ENCODE assay signal across 13 cellular contexts in the genomic region with DNA sequence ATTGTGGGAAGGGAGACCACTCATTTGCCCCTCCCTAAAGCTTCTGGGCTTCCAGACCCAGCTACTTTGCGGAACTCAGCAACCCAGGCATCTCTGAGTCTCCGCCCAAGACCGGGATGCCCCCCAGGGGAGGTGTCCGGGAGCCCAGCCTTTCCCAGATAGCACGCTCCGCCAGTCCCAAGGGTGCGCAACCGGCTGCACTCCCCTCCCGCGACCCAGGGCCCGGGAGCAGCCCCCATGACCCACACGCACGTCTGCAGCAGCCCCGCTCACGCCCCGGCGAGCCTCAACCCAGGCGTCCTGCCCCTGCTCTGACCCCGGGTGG. TPM values are rescaled to one million over a fixed set of nuclear protein-coding genes. Genes with fewer than 3 reads are reported as not detected.
DNase-seq lines count a peak whose midpoint lies in the region; ATAC-seq, FAIRE-seq and TF ChIP-seq lines count a peak whose summit lies in the region.
"Had no signal": no experiment of that assay in that cellular context is flagged by ENCODE, and none has a peak within 500 bp of the region (broad histone marks: within the 10 kb centered on the region; RNA-seq: fewer than 3 reads in every experiment).

A gene (plus strand): TSS at position 149 of the 325 bp plus-strand sequence. CDS start 513 bp downstream, outside the sequence.

- no peak for TF ChIP-seq EP300 in HepG2 (IDR thresholded peaks at IDR 0.05; ENCODE audit: low read depth in 2 of 2, low read length in 2 of 2)
- no peak for TF ChIP-seq EP300 in HepG2 (CRISPR knock-in tag; IDR thresholded peaks at IDR 0.05; ENCODE audit: borderline replicate concordance)
- TF ChIP-seq EP300 in stomach (IDR thresholded peaks at IDR 0.05): no peak

- no peak within 1 kb of the TSS for H3K56ac ChIP-seq in H9 (ENCODE audit: insufficient read length, low read depth, low read length)

- H4K20me1 ChIP-seq in H9 (ENCODE audit: control insufficient read depth, insufficient read depth, insufficient read length) (no peaks in the 10 kb centered on the region), HepG2 (ENCODE audit: insufficient read depth, low read length) (no peaks in the 10 kb centered on the region)

- H2BK12ac ChIP-seq in H9 (ENCODE audit: insufficient read length, low read depth, low read length): no peak within 1 kb of the TSS

- intact Hi-C loops in HepG2 (cut with micrococcal nuclease; ENCODE audit: unreplicated experiment): no loop called here
- intact Hi-C loops in stomach (cut with DNase I; ENCODE audit: low total_unique reads): no loop called here
- intact Hi-C loops in posterior vena cava (cut with DNase I): loop anchor here in 1 of 2 donors (10.0 kb wide), 1 partner anchor 135 kb away; a partner anchor contains a TSS

- H3K9me3 ChIP-seq in H9 (ENCODE audit: control insufficient read depth, low read depth, low read length) (no peaks in the 10 kb centered on the region), HepG2 (ENCODE audit: low read length) (no peaks in the 10 kb centered on the region), stomach (peaks cover 0 to 7% (median 0%) of the 10 kb centered on the region in 4 donors)

- H3K4me3 Mint-ChIP-seq in H9: peak within 1 kb of the TSS; percentile 57 to 82
- H3K4me3 Mint-ChIP-seq: activated naive CD4-positive, alpha-beta T cell treated with anti-CD3 and anti-CD28 coated beads for 36 hours; central memory CD8-positive, alpha-beta T cell; immature natural killer cell had no signal

- H3K4me2 ChIP-seq in H9 (ENCODE audit: insufficient read depth, insufficient read length, low read length): peak within 1 kb of the TSS; percentile 85
- peak within 1 kb of the TSS; percentile 92 for H3K4me2 ChIP-seq in HepG2 (ENCODE audit: low read depth, low read length)

- no peak within 1 kb of the TSS for H2BK120ac ChIP-seq in H9 (ENCODE audit: low read depth, low read length, poor library complexity, severe bottlenecking)

- in situ Hi-C loops in HepG2 (cut with HindIII; ENCODE audit: extremely low pct_ligation_motif_present, low pct_unique_long_range_greater_than_20kb): no loop called here

- H3K18ac ChIP-seq in H9 (ENCODE audit: insufficient read length, low read depth, low read length): no peak within 1 kb of the TSS

- ATAC-seq in HepG2 (peak; percentile 43), HG02973 (IDR thresholded peaks at IDR 0.05; ENCODE audit: unreplicated experiment) (no peak), HG03520 (IDR thresholded peaks at IDR 0.05; ENCODE audit: unreplicated experiment) (no peak)

- no peak within 1 kb of the TSS for H3K14ac ChIP-seq in H9 (ENCODE audit: insufficient read depth, low read length)

- no peak within 1 kb of the TSS for H4K91ac ChIP-seq in H9 (ENCODE audit: insufficient read length, low read depth, low read length)

- no peak within 1 kb of the TSS for H2BK15ac ChIP-seq in H9 (ENCODE audit: low read depth, low read length)

- no peaks in the 10 kb centered on the region for H3K79me1 ChIP-seq in H9 (ENCODE audit: insufficient read depth, low read depth, low read length, poor library complexity, severe bottlenecking)

- BruUV-seq in HepG2 (replicated peaks; lab: Mats Ljungman, UMichigan): no TSS peak

- H2AK5ac ChIP-seq in H9 (ENCODE audit: insufficient read length, low read length): no peak within 1 kb of the TSS

- DNase-seq in H9: no peak
- DNase-seq in coronary artery (ENCODE audit: low spot score): no peak
- no peak for DNase-seq in HepG2 (ENCODE audit: low spot score)
- DNase-seq in stomach: no peak
- no peak for DNase-seq in posterior vena cava (ENCODE audit: low spot score)
- DNase-seq: activated naive CD4-positive, alpha-beta T cell treated with anti-CD3 and anti-CD28 coated beads for 36 hours; immature natural killer cell; NCI-H146; Right ventricle myocardium superior had no signal

- no peak within 1 kb of the TSS for H4K8ac ChIP-seq in H9 (replicated peaks; ENCODE audit: insufficient read length, low read depth, low read length)

- H3K27ac ChIP-seq in H9 (ENCODE audit: insufficient read length, low read depth, low read length) (no peak within 1 kb of the TSS), coronary artery (no peak within 1 kb of the TSS), HepG2 (ENCODE audit: extremely low read length, insufficient read depth, low read length) (peak within 1 kb of the TSS; percentile 72), stomach (no peak within 1 kb of the TSS)

- H3K23ac ChIP-seq in H9 (ENCODE audit: insufficient read length, low read depth, low read length): no peak within 1 kb of the TSS

- H3K4me3 ChIP-seq in coronary artery (peak within 1 kb of the TSS; percentile 47), HepG2 (replicated peaks in 1 of 3; ENCODE audit: insufficient read depth in 1 of 3, low read depth in 2 of 3, low read length in 3 of 3) (peak within 1 kb of the TSS; percentile 79 to 84 (median 82)), stomach (peak within 1 kb of the TSS in 3 of 4 donors; percentile 10 to 28 (median 11))

- no peak for FAIRE-seq in HepG2 (lab: Jason Lieb, UNC)

- TF ChIP-seq POLR2A in HepG2 (IDR thresholded peaks at IDR 0.05; ENCODE audit: insufficient read depth in 1 of 2, low read depth in 2 of 2, low read length in 2 of 2) (no peak; a peak in 1 of 4 replicates), stomach (IDR thresholded peaks at IDR 0.05) (no peak)

- no peaks in the 10 kb centered on the region for H3K36me3 ChIP-seq in HepG2 (replicated peaks in 1 of 2; ENCODE audit: control insufficient read depth in 1 of 2, insufficient read depth in 2 of 2, low read length in 2 of 2)
- H3K36me3 ChIP-seq in stomach: no peaks in the 10 kb centered on the region

- peaks cover 85% of the 10 kb centered on the region for H3K27me3 Mint-ChIP-seq in H9 (ENCODE audit: low read depth)

- no peak within 1 kb of the TSS for H3K4ac ChIP-seq in H9 (ENCODE audit: low read depth, low read length)

- H3K79me2 ChIP-seq in H9 (ENCODE audit: insufficient read depth, low read length): no peaks in the 10 kb centered on the region
- H3K79me2 ChIP-seq in HepG2 (ENCODE audit: insufficient read depth, low read length): peaks cover 9% of the 10 kb centered on the region

- H3K27me3 ChIP-seq in H9 (ENCODE audit: insufficient read depth, low read length): peaks cover 9% of the 10 kb centered on the region; the same call in 1 of the 2 replicates
- no peaks in the 10 kb centered on the region; a peak in 1 of 5 replicates for H3K27me3 ChIP-seq in HepG2 (ENCODE audit: control insufficient read depth in 1 of 2, insufficient read depth in 2 of 2, low read length in 2 of 2)
- H3K27me3 ChIP-seq in stomach: peaks cover 7 to 70% (median 37%) of the 10 kb centered on the region in 3 donors

- TF ChIP-seq CTCF in H9 (conservative IDR thresholded peaks at IDR 0.05): no peak
- no peak for TF ChIP-seq CTCF in coronary artery (IDR thresholded peaks at IDR 0.05)
- TF ChIP-seq CTCF in HepG2 (CRISPR knock-in tag; IDR thresholded peaks at IDR 0.05): no peak
- TF ChIP-seq CTCF in stomach (IDR thresholded peaks at IDR 0.05): no peak

- CTCF ChIA-PET in HepG2 (lab: Yijun Ruan, JAX; ENCODE audit: low intra/inter-chr PET ratio, low total read pairs): no interaction called here

- no peak within 1 kb of the TSS for H3T11ph ChIP-seq in H9 (ENCODE audit: low read length)

- no peak within 1 kb of the TSS for H4K5ac ChIP-seq in H9 (ENCODE audit: insufficient read length, low read depth, low read length)

- H3K4me1 ChIP-seq in H9 (ENCODE audit: insufficient read depth, low read length) (no peaks in the 10 kb centered on the region), HepG2 (ENCODE audit: insufficient read depth, low read length) (peaks cover 68% of the 10 kb centered on the region), stomach (peaks cover 8 to 17% (median 15%) of the 10 kb centered on the region in 4 donors)

- H2BK20ac ChIP-seq in H9 (ENCODE audit: low read depth, low read length, poor library complexity, severe bottlenecking): no peak within 1 kb of the TSS

- H3K9ac ChIP-seq in H9 (ENCODE audit: extremely low read depth, insufficient read length, low read length) (no peak within 1 kb of the TSS), HepG2 (ENCODE audit: insufficient read depth, low read depth, low read length) (peak within 1 kb of the TSS; percentile 63)

- H2AFZ ChIP-seq in H9 (ENCODE audit: low read length) (no peak within 1 kb of the TSS), HepG2 (ENCODE audit: low read length) (no peak within 1 kb of the TSS)

- H3K36me3 Mint-ChIP-seq in H9 (ENCODE audit: insufficient read depth in 1 of 3, low read depth in 3 of 3): no peaks in the 10 kb centered on the region; a peak in 2 of 7 replicates

- no peak within 1 kb of the TSS for H3K27ac Mint-ChIP-seq in H9
- H3K27ac Mint-ChIP-seq: activated naive CD4-positive, alpha-beta T cell treated with anti-CD3 and anti-CD28 coated beads for 36 hours; immature natural killer cell had no signal

- no peak within 1 kb of the TSS for H2BK5ac ChIP-seq in H9 (ENCODE audit: insufficient read length, low read length)

- peaks cover 5% of the 10 kb centered on the region for H3K23me2 ChIP-seq in H9 (ENCODE audit: insufficient read length, low read depth, low read length, poor library complexity, severe bottlenecking)

- peaks cover 12 to 13% of the 10 kb centered on the region in 2 experiments for H3K4me1 Mint-ChIP-seq in H9

- no CpG with 5 or more reads among the region's 19 CpGs for WGBS in H9 (ENCODE audit: extremely low coverage, insufficient read length, low lambda C conversion rate)
- WGBS in HepG2 (ENCODE audit: low lambda C conversion rate): 0% methylated on average over 3 of the region's 19 CpGs
- 2 to 6% (median 3%) methylated on average over 13 to 19 of the region's 19 CpGs for WGBS in stomach, 5 donors

- POLR2A ChIA-PET in HepG2 (lab: Yijun Ruan, JAX): interaction anchor here (1.2 to 5.9 kb wide), 3 partner anchors 13 to 134 kb away, joined by 3 to 59 read pairs (median 3); a partner anchor contains a TSS

- TF ChIP-seq RAD21 in HepG2 (CRISPR knock-in tag; IDR thresholded peaks at IDR 0.05): no peak

- H3K9me3 Mint-ChIP-seq in H9: peaks cover 9 to 16% of the 10 kb centered on the region in 2 experiments
- H3K9me3 Mint-ChIP-seq: activated naive CD4-positive, alpha-beta T cell treated with anti-CD3 and anti-CD28 coated beads for 36 hours; central memory CD8-positive, alpha-beta T cell had no signal

RNA-seq across cellular contexts. Expression of the gene that starts here (rescaled TPM):
- 0.33 and 0.44 TPM in 2 replicates for total RNA-seq in H9 (2021)
- 9.9 and 10.3 TPM in 2 replicates for total RNA-seq in HepG2 (2016; rRNA removed; fragmentation: Illumina TruSeq; extraction: Trizol)
- 10.8 and 15.4 TPM in 2 replicates for total RNA-seq in HepG2 (2016; cell fraction: cytosol; rRNA removed; fragmentation: Illumina TruSeq; extraction: Trizol; ENCODE audit: low read depth)
- 9.7 and 9.8 TPM in 2 replicates for total RNA-seq in HepG2 (2016; cell fraction: insoluble cytoplasmic fraction; rRNA removed; fragmentation: Illumina TruSeq; extraction: Trizol)
- total RNA-seq in HepG2 (2016; cell fraction: membrane; rRNA removed; fragmentation: Illumina TruSeq; extraction: Trizol): 16.5 and 20.1 TPM in 2 replicates
- 5.3 and 6.7 TPM in 2 replicates for total RNA-seq in HepG2 (2016; cell fraction: nucleus; rRNA removed; fragmentation: Illumina TruSeq; extraction: Trizol)
- polyA plus RNA-seq in HepG2 (2011; rRNA removed): 25.7 and 26.2 TPM in 2 replicates
- 19.8 and 27.3 TPM in 2 replicates for polyA plus RNA-seq in HepG2 (2011; cell fraction: cytosol; rRNA removed)
- 19.5 and 22.2 TPM in 2 replicates for polyA plus RNA-seq in HepG2 (2011; cell fraction: nucleus; rRNA removed)
- polyA plus RNA-seq in HepG2 (2012): 8.8 and 13.8 TPM in 2 replicates
- polyA plus RNA-seq in HepG2 (2016; cell fraction: cytosol; fragmentation: Illumina TruSeq; extraction: Trizol; ENCODE audit: low read depth): 12.3 and 15.4 TPM in 2 replicates
- polyA plus RNA-seq in HepG2 (2016; cell fraction: insoluble cytoplasmic fraction; fragmentation: Illumina TruSeq; extraction: Trizol; ENCODE audit: low read depth): 10.0 and 11.4 TPM in 2 replicates
- polyA plus RNA-seq in HepG2 (2016; cell fraction: membrane; fragmentation: Illumina TruSeq; extraction: Trizol; ENCODE audit: low read depth): 14.8 and 16.9 TPM in 2 replicates
- 13.7 and 14.3 TPM in 2 replicates for polyA plus RNA-seq in HepG2 (2016; cell fraction: nucleus; fragmentation: Illumina TruSeq; extraction: Trizol; ENCODE audit: insufficient read depth, low read depth)
- 17.8 TPM in 1 of 2 replicates, not detected in the other for polyA minus RNA-seq in HepG2 (2011; rRNA and poly(A)+ RNA removed; ENCODE audit: low replicate concordance)
- 10.0 and 11.1 TPM in 2 replicates for polyA minus RNA-seq in HepG2 (2011; cell fraction: cytosol; rRNA and poly(A)+ RNA removed)
- polyA minus RNA-seq in HepG2 (2011; cell fraction: nucleus; rRNA and poly(A)+ RNA removed): 2.6 and 3.1 TPM in 2 replicates
- not detected for total RNA-seq in stomach
- not detected for polyA plus RNA-seq in stomach
- total RNA-seq in posterior vena cava: not detected
- total RNA-seq: activated naive CD4-positive, alpha-beta T cell treated with anti-CD3 and anti-CD28 coated beads for 36 hours; esophagus mucosa; Right ventricle myocardium superior had no signal
- polyA plus RNA-seq: immature natural killer cell had no signal

Comparison
In these comparisons a context has a peak if more than half of its experiments do, and no peak if none do; other contexts are left out.
1. RNA of the gene that starts here (polyA plus RNA-seq): 8.8 to 27.3 TPM in HepG2; not detected in stomach; every median in the first group is over 4 times any median in the second.
2. H3K4me3 ChIP-seq: peak in every context shown above with its lines; median percentile 82 in HepG2; 47 in coronary artery; 11 in stomach.